Comparison of ENCODE assay signal across 11 cellular contexts in genomic region chr10:132407243-132407746, GRCh38. TPM values are rescaled to one million over a fixed set of nuclear protein-coding genes. Genes with fewer than 3 reads are reported as not detected.
A peak's percentile ranks its signal among the peaks of the same experiment; 100 is the strongest.
DNase-seq lines count a peak whose midpoint lies in the region; ATAC-seq and TF ChIP-seq lines count a peak whose summit lies in the region.
"Had no signal": no experiment of that assay in that cellular context is flagged by ENCODE, and none has a peak within 500 bp of the region (broad histone marks: within the 10 kb centered on the region; RNA-seq: fewer than 3 reads in every experiment).

No MANE protein-coding gene starts in this region.

- intact Hi-C loops in OCI-LY7 (cut with micrococcal nuclease; ENCODE audit: unreplicated experiment): no loop called here

- POLR2A ChIA-PET in OCI-LY7 (lab: Charles Lee): no interaction called here

- no peaks in the 10 kb centered on the region for H3K9me2 ChIP-seq in OCI-LY7 (ENCODE audit: insufficient read depth, low read length)

- peak overlapping the region; percentile 32 for H3K27ac Mint-ChIP-seq in stimulated activated effector memory CD8-positive, alpha-beta T cell treated with anti-CD3 and anti-CD28 coated beads, Interleukin-12 subunit alpha, Interleukin-12 subunit beta, amount 100 ng/mL, for 72 hours

- no peak overlapping the region for H2AFZ ChIP-seq in OCI-LY7 (ENCODE audit: low read length)

- DNase-seq in T47D (ENCODE audit: low read depth in 1 of 2, low spot score in 1 of 2) (peak; percentile 79 to 91), left lobe of liver (ENCODE audit: low spot score) (peak; percentile 79), OCI-LY7 (ENCODE audit: low spot score) (no peak), DMS 273 (lab: John Stamatoyannopoulos, UW; ENCODE audit: unreplicated experiment) (no peak), germinal center (ENCODE audit: low spot score) (no peak)
- DNase-seq in stimulated activated effector memory CD8-positive, alpha-beta T cell treated with anti-CD3 and anti-CD28 coated beads, Interleukin-12 subunit alpha, Interleukin-12 subunit beta, amount 100 ng/mL, for 72 hours (ENCODE audit: low spot score in 2 of 2): no peak
- DNase-seq: midbrain, NCI-H187 treated with DMSO at 0.1 percent for 48 hours, T-cell had no signal

- H3K27ac ChIP-seq in HUES48 (ENCODE audit: low read depth, low read length): peak overlapping the region; percentile 90
- H3K27ac ChIP-seq in OCI-LY7 (ENCODE audit: low read depth, low read length, poor library complexity, severe bottlenecking): no peak overlapping the region

- H3K9ac ChIP-seq in HUES48 (ENCODE audit: low read depth, low read length): peak overlapping the region; percentile 37

- H3K79me2 ChIP-seq in OCI-LY7 (ENCODE audit: insufficient read depth, low read depth, low read length): no peaks in the 10 kb centered on the region

- TF ChIP-seq CTCF in OCI-LY7 (conservative IDR thresholded peaks at IDR 0.05; ENCODE audit: low read length): no peak

- H4K20me1 ChIP-seq in OCI-LY7 (ENCODE audit: insufficient read depth, low read length): no peaks in the 10 kb centered on the region

- no peaks in the 10 kb centered on the region for H3K9me3 Mint-ChIP-seq in stimulated activated effector memory CD8-positive, alpha-beta T cell treated with anti-CD3 and anti-CD28 coated beads, Interleukin-12 subunit alpha, Interleukin-12 subunit beta, amount 100 ng/mL, for 72 hours
- H3K9me3 Mint-ChIP-seq: T-cell had no signal

- CTCF ChIA-PET in OCI-LY7 (lab: Charles Lee; ENCODE audit: unreplicated experiment): no interaction called here

- no peak overlapping the region for H3K4me2 ChIP-seq in OCI-LY7 (ENCODE audit: low read length)

- H3K4me3 ChIP-seq in HUES48 (ENCODE audit: low read depth, low read length) (no peak overlapping the region), OCI-LY7 (ENCODE audit: low read depth, low read length, poor library complexity, severe bottlenecking) (no peak overlapping the region)

- 0 out of 2 replicates have a peak, but pooled peaks cover 8% of the 10 kb centered on the region for H3K36me3 ChIP-seq in HUES48 (ENCODE audit: control insufficient read depth, insufficient read depth, low read length)
- H3K36me3 ChIP-seq in OCI-LY7 (ENCODE audit: insufficient read depth, low read length): no peaks in the 10 kb centered on the region

- no peaks in the 10 kb centered on the region for H3K27me3 ChIP-seq in HUES48 (ENCODE audit: control insufficient read depth, insufficient read depth, low read length)

- peaks cover 23% of the 10 kb centered on the region for H3K4me1 Mint-ChIP-seq in stimulated activated effector memory CD8-positive, alpha-beta T cell treated with anti-CD3 and anti-CD28 coated beads, Interleukin-12 subunit alpha, Interleukin-12 subunit beta, amount 100 ng/mL, for 72 hours

- peaks cover 5% of the 10 kb centered on the region for H3K36me3 Mint-ChIP-seq in stimulated activated effector memory CD8-positive, alpha-beta T cell treated with anti-CD3 and anti-CD28 coated beads, Interleukin-12 subunit alpha, Interleukin-12 subunit beta, amount 100 ng/mL, for 72 hours

- ATAC-seq in left lobe of liver (peak; percentile 80), GM21381 (IDR thresholded peaks at IDR 0.05; ENCODE audit: unreplicated experiment) (no peak)
- no peak for ATAC-seq in stimulated activated effector memory CD8-positive, alpha-beta T cell treated with anti-CD3 and anti-CD28 coated beads, Interleukin-12 subunit alpha, Interleukin-12 subunit beta, amount 100 ng/mL, for 72 hours

- H3K4me1 ChIP-seq in HUES48 (ENCODE audit: control insufficient read depth, insufficient read depth, low read length): peaks cover 35% of the 10 kb centered on the region
- H3K4me1 ChIP-seq in OCI-LY7 (ENCODE audit: insufficient read depth, low read length, poor library complexity, severe bottlenecking): peaks cover 7% of the 10 kb centered on the region

- in situ Hi-C loops in T47D (cut with HindIII; ENCODE audit: low pct_unique_long_range_greater_than_20kb, low sequenced_read_pairs): no loop called here

- no peaks in the 10 kb centered on the region for H3K9me3 ChIP-seq in HUES48 (ENCODE audit: control insufficient read depth, insufficient read depth, low read length)
- no peaks in the 10 kb centered on the region for H3K9me3 ChIP-seq in OCI-LY7 (ENCODE audit: low read length)

- BruUV-seq in OCI-LY7 (replicated peaks; lab: Mats Ljungman, UMichigan): no TSS peak

- H3K4me3 Mint-ChIP-seq in stimulated activated effector memory CD8-positive, alpha-beta T cell treated with anti-CD3 and anti-CD28 coated beads, Interleukin-12 subunit alpha, Interleukin-12 subunit beta, amount 100 ng/mL, for 72 hours: peak overlapping the region; percentile 26

RNA-seq across cellular contexts. Expression of gene PWWP2B, which starts 10.3 kb away (rescaled TPM):
- total RNA-seq in left lobe of liver (5.8 TPM), OCI-LY7 (2022) (9.4 and 10.6 TPM in 2 replicates)
- 4.6 and 5.9 TPM in 2 replicates for total RNA-seq in OCI-LY7 (2014; rRNA removed; shearing (Covaris generic))

Comparison
In these comparisons a context has a peak if more than half of its experiments do, and no peak if none do; other contexts are left out.
1. DNase-seq: peak in T47D (2 of 2) and left lobe of liver (single experiment); none in stimulated activated effector memory CD8-positive, alpha-beta T cell treated with anti-CD3 and anti-CD28 coated beads, Interleukin-12 subunit alpha, Interleukin-12 subunit beta, amount 100 ng/mL, for 72 hours (0 of 2), OCI-LY7 (single experiment), DMS 273 (single experiment) and germinal center (single experiment).